ENCODE assay signal across 29 cellular contexts in the genomic region with DNA sequence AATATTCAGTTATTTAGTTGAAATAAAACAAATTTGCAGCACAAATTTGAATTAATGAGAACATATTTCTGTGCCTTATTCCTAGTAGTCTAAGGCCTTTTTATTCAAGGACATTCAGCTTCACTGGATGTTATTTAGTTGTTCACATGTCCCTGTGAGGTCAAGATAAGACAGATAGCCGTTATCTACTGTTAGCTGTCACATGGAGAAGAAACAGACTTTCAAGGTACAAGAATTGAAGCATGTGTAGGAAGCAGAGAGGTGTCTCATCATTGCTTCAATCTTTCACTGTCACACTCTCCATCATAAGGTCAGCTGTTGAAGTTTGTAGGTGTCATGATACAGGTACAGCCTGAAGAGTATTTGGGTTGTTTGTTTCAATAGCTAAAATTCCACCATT.
"Had no signal": no experiment of that assay in that cellular context is flagged by ENCODE, and none has a peak within 500 bp of the region (broad histone marks: within the 10 kb centered on the region; RNA-seq: fewer than 3 reads in every experiment).

No MANE protein-coding gene starts in this region.

- H3K4me3 ChIP-seq: Peyer's patch, SJSA1 had no signal

- H3K9ac ChIP-seq: KMS-11 had no signal

- H3K9me3 ChIP-seq: Peyer's patch, SJSA1 had no signal

- H3K36me3 ChIP-seq: Peyer's patch, SJSA1, WERI-Rb-1 had no signal

- H3K27me3 ChIP-seq: Peyer's patch, SJSA1 had no signal

- H3K27ac ChIP-seq: KMS-11, Peyer's patch, SJSA1, WERI-Rb-1 had no signal

- ATAC-seq: activated CD8-positive, alpha-beta T cell treated with anti-CD3 and anti-CD28 coated beads for 36 hours; activated T-cell treated with anti-CD3 and anti-CD28 coated beads, Interleukin-2, amount 50 U/mL, for 72 hours; activated T-helper 17 cell treated with anti-CD3 and anti-CD28 coated beads, Interleukin-2, amount 50 U/mL, for 72 hours; PC-3 had no signal

- H3K4me2 ChIP-seq: KMS-11 had no signal

- DNase-seq: activated CD4-positive, alpha-beta T cell treated with anti-CD3 and anti-CD28 coated beads for 1 hour; activated CD4-positive, alpha-beta T cell treated with anti-CD3 and anti-CD28 coated beads for 48 hours; activated CD4-positive, CD25-positive, alpha-beta regulatory T cell; activated CD8-positive, alpha-beta T cell treated with anti-CD3 and anti-CD28 coated beads for 36 hours; activated effector memory CD4-positive, alpha-beta T cell treated with anti-CD3 and anti-CD28 coated beads, Interleukin-2, amount 50 U/mL, for 16 hours; activated naive CD4-positive, alpha-beta T cell; activated naive CD4-positive, alpha-beta T cell treated with anti-CD3 and anti-CD28 coated beads, Interleukin-2, amount 50 U/mL, for 16 hours; activated naive CD8-positive, alpha-beta T cell treated with anti-CD3 and anti-CD28 coated beads for 36 hours; activated T-cell treated with anti-CD3 and anti-CD28 coated beads, Interleukin-2, amount 50 U/mL, for 1 hour; activated T-cell treated with anti-CD3 and anti-CD28 coated beads, Interleukin-2, amount 50 U/mL, for 72 hours; amniotic stem cell; aorta; MM.1S; MV-4-11; NCI-H1092; NCI-H1436 treated with DMSO at 0.1 percent for 48 hours; NCI-H1694 treated with DMSO at 0.1 percent for 48 hours; NCI-H2029; NCI-H345; NCI-H524 treated with DMSO at 0.1 percent for 48 hours; PC-3; Peyer's patch; RPMI8226; SHP77 treated with DMSO at 0.1 percent for 48 hours; T1000; WERI-Rb-1 had no signal

- H3K4me1 ChIP-seq: Peyer's patch had no signal
